3 cellular contexts compared by ENCODE assay signal in the genomic region with DNA sequence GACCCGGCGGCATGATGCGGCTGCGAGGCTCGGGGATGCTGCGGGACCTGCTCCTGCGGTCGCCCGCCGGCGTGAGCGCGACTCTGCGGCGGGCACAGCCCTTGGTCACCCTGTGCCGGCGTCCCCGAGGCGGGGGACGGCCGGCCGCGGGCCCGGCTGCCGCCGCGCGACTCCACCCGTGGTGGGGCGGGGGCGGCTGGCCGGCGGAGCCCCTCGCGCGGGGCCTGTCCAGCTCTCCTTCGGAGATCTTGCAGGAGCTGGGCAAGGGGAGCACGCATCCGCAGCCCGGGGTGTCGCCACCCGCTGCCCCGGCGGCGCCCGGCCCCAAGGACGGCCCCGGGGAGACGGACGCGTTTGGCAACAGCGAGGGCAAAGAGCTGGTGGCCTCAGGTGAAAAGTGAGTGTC.
A peak's percentile ranks its signal among the peaks of the same experiment; 100 is the strongest.
TF ChIP-seq lines count a peak whose summit lies in the region.

No MANE protein-coding gene starts in this region.

TF ChIP-seq in K562, 482 proteins besides CTCF, POLR2A, EP300 and RAD21 (continued from another document and continues in another):
- TF ChIP-seq, protein P1, sequence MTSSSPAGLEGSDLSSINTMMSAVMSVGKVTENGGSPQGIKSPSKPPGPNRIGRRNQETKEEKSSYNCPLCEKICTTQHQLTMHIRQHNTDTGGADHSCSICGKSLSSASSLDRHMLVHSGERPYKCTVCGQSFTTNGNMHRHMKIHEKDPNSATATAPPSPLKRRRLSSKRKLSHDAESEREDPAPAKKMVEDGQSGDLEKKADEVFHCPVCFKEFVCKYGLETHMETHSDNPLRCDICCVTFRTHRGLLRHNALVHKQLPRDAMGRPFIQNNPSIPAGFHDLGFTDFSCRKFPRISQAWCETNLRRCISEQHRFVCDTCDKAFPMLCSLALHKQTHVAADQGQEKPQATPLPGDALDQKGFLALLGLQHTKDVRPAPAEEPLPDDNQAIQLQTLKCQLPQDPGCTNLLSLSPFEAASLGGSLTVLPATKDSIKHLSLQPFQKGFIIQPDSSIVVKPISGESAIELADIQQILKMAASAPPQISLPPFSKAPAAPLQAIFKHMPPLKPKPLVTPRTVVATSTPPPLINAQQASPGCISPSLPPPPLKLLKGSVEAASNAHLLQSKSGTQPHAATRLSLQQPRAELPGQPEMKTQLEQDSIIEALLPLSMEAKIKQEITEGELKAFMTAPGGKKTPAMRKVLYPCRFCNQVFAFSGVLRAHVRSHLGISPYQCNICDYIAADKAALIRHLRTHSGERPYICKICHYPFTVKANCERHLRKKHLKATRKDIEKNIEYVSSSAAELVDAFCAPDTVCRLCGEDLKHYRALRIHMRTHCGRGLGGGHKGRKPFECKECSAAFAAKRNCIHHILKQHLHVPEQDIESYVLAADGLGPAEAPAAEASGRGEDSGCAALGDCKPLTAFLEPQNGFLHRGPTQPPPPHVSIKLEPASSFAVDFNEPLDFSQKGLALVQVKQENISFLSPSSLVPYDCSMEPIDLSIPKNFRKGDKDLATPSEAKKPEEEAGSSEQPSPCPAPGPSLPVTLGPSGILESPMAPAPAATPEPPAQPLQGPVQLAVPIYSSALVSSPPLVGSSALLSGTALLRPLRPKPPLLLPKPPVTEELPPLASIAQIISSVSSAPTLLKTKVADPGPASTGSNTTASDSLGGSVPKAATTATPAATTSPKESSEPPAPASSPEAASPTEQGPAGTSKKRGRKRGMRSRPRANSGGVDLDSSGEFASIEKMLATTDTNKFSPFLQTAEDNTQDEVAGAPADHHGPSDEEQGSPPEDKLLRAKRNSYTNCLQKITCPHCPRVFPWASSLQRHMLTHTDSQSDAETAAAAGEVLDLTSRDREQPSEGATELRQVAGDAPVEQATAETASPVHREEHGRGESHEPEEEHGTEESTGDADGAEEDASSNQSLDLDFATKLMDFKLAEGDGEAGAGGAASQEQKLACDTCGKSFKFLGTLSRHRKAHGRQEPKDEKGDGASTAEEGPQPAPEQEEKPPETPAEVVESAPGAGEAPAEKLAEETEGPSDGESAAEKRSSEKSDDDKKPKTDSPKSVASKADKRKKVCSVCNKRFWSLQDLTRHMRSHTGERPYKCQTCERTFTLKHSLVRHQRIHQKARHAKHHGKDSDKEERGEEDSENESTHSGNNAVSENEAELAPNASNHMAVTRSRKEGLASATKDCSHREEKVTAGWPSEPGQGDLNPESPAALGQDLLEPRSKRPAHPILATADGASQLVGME (CRISPR knock-in tag; IDR thresholded peaks at IDR 0.05), result no peak
- TF ChIP-seq RFX5 (IDR thresholded peaks at IDR 0.05; ENCODE audit: low read depth, low read length), result no peak
- TF ChIP-seq HMBOX1 (IDR thresholded peaks at IDR 0.05), result no peak
- 0 out of 2 replicates have a peak, but pooled peaks have one; percentile 15 for TF ChIP-seq SAFB (IDR thresholded peaks at IDR 0.05; ENCODE audit: borderline replicate concordance, low read depth, low read length)
- no peak for TF ChIP-seq BRD9 (IDR thresholded peaks at IDR 0.05; ENCODE audit: low read depth, partially characterized antibody)
- TF ChIP-seq SMAD3 (CRISPR knock-in tag; conservative IDR thresholded peaks at IDR 0.05), result no peak
- TF ChIP-seq, protein P2, sequence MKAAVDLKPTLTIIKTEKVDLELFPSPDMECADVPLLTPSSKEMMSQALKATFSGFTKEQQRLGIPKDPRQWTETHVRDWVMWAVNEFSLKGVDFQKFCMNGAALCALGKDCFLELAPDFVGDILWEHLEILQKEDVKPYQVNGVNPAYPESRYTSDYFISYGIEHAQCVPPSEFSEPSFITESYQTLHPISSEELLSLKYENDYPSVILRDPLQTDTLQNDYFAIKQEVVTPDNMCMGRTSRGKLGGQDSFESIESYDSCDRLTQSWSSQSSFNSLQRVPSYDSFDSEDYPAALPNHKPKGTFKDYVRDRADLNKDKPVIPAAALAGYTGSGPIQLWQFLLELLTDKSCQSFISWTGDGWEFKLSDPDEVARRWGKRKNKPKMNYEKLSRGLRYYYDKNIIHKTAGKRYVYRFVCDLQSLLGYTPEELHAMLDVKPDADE (conservative IDR thresholded peaks at IDR 0.05; ENCODE audit: control insufficient read depth, low read depth, low read length), result no peak

TF ChIP-seq in liver, 16 proteins besides CTCF, POLR2A, EP300 and RAD21 (continued from another document):
- no peak for TF ChIP-seq ZBTB33 (IDR thresholded peaks at IDR 0.05)
- no peak for TF ChIP-seq TAF1 (conservative IDR thresholded peaks at IDR 0.05)
- no peak for TF ChIP-seq YY1 (IDR thresholded peaks at IDR 0.05)
- no peak for TF ChIP-seq NR2F2 (IDR thresholded peaks at IDR 0.05)
- no peak for TF ChIP-seq FOXA1 (IDR thresholded peaks at IDR 0.05)
- no peak for TF ChIP-seq REST (IDR thresholded peaks at IDR 0.05)
- TF ChIP-seq FOXA2 (IDR thresholded peaks at IDR 0.05), result no peak

TF ChIP-seq in HEK293T, 16 proteins besides CTCF, POLR2A, EP300 and RAD21 (continued from another document):
- TF ChIP-seq PKNOX1 (IDR thresholded peaks at IDR 0.05), result no peak
TF ChIP-seq in HEK293T: peak in this region for 0.
